Comparison of ENCODE assay signal across 9 cellular contexts in the genomic region with DNA sequence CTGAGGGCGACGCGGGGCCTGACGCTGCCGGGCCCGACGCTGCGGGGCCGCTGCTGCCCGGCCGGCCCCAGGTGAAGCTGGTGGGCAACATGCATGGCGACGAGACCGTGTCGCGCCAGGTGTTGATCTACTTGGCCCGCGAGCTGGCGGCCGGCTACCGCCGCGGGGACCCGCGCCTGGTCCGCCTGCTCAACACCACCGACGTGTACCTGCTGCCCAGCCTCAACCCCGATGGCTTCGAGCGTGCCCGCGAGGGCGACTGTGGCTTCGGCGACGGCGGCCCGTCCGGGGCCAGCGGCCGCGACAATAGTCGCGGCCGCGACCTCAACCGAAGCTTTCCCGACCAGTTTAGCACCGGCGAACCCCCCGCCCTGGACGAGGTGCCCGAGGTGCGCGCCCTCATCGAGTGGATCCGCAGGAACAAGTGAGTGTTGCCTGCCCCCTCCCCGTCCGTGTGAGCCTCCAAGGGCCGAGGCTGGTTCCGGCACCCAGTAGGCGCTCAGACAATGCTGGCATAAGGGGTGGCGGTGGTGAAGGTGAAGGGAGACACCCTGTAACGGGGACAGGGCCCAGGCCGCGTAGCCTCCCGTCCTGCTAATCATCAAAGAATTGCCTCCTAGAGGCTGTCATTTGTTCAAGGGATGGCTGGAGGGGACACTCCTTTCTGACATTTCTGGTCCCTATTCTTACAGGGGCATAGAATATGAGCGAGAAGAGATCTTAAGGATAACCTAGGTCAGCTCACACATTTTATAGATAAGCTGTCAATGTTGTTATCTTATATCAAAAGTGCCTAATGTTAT. TPM values are rescaled to one million over a fixed set of nuclear protein-coding genes. Genes with fewer than 3 reads are reported as not detected.
A peak's percentile ranks its signal among the peaks of the same experiment; 100 is the strongest.
DNase-seq lines count a peak whose midpoint lies in the region; ATAC-seq and TF ChIP-seq lines count a peak whose summit lies in the region.
"Had no signal": no experiment of that assay in that cellular context is flagged by ENCODE, and none has a peak within 500 bp of the region (broad histone marks: within the 10 kb centered on the region; RNA-seq: fewer than 3 reads in every experiment).

No MANE protein-coding gene starts in this region.

- peaks cover 68% of the 10 kb centered on the region for H3K4me1 Mint-ChIP-seq in activated naive CD4-positive, alpha-beta T cell treated with anti-CD3 and anti-CD28 coated beads, Interleukin-2, amount 50 U/mL, for 24 hours

- no peaks in the 10 kb centered on the region for H3K9me3 Mint-ChIP-seq in activated naive CD4-positive, alpha-beta T cell treated with anti-CD3 and anti-CD28 coated beads, Interleukin-2, amount 50 U/mL, for 24 hours

- peak overlapping the region; percentile 96 for H3K4me3 Mint-ChIP-seq in activated naive CD4-positive, alpha-beta T cell treated with anti-CD3 and anti-CD28 coated beads, Interleukin-2, amount 50 U/mL, for 24 hours

- peak overlapping the region; percentile 83 for H3K9ac ChIP-seq in NT2/D1 (ENCODE audit: insufficient read length, low read depth)

- H3K4me1 ChIP-seq in NT2/D1 (ENCODE audit: insufficient read depth, insufficient read length) (peaks cover 5% of the 10 kb centered on the region), cardiac muscle cell (ENCODE audit: low read depth) (peaks cover 39% of the 10 kb centered on the region), psoas muscle (peaks cover 43% of the 10 kb centered on the region)

- WGBS in psoas muscle, 3 donors: 1 to 2% (median 1%) methylated on average over 60 to 69 of the region's 69 CpGs

- peak overlapping the region; percentile 90 for H3K27ac Mint-ChIP-seq in activated naive CD4-positive, alpha-beta T cell treated with anti-CD3 and anti-CD28 coated beads, Interleukin-2, amount 50 U/mL, for 24 hours

- H3K4me3 ChIP-seq in H7 (ENCODE audit: insufficient read depth, low read depth, low read length): peak overlapping the region; percentile 81
- H3K4me3 ChIP-seq in NT2/D1 (ENCODE audit: insufficient read length, low read depth): peak overlapping the region; percentile 74
- peak overlapping the region; percentile 93 for H3K4me3 ChIP-seq in cardiac muscle cell
- H3K4me3 ChIP-seq in psoas muscle: peak overlapping the region; percentile 95

- H3K27me3 ChIP-seq in H7 (ENCODE audit: control insufficient read depth, insufficient read depth, low read length): peaks cover 26% of the 10 kb centered on the region
- H3K27me3 ChIP-seq in NT2/D1 (ENCODE audit: insufficient read depth, insufficient read length): peaks cover 44% of the 10 kb centered on the region
- H3K27me3 ChIP-seq in cardiac muscle cell: no peaks in the 10 kb centered on the region
- H3K27me3 ChIP-seq in psoas muscle (ENCODE audit: insufficient read depth in 3 of 3, low read length in 2 of 3): no peaks in the 10 kb centered on the region

- no peaks in the 10 kb centered on the region for H3K9me3 ChIP-seq in NT2/D1 (ENCODE audit: insufficient read depth, low read length)
- no peaks in the 10 kb centered on the region for H3K9me3 ChIP-seq in cardiac muscle cell (ENCODE audit: low read depth)
- H3K9me3 ChIP-seq in psoas muscle: no peaks in the 10 kb centered on the region

- peaks cover 11% of the 10 kb centered on the region for H3K36me3 Mint-ChIP-seq in activated naive CD4-positive, alpha-beta T cell treated with anti-CD3 and anti-CD28 coated beads, Interleukin-2, amount 50 U/mL, for 24 hours

- ATAC-seq in psoas muscle: peak; percentile 11 to 39 (median 19)

- no peaks in the 10 kb centered on the region for H3K36me3 ChIP-seq in H7 (replicated peaks; ENCODE audit: control insufficient read depth, insufficient read depth, low read length)
- no peaks in the 10 kb centered on the region for H3K36me3 ChIP-seq in NT2/D1 (ENCODE audit: insufficient read depth, insufficient read length, low read length)
- H3K36me3 ChIP-seq in cardiac muscle cell: no peaks in the 10 kb centered on the region
- no peaks in the 10 kb centered on the region for H3K36me3 ChIP-seq in psoas muscle (ENCODE audit: insufficient read depth in 1 of 2, low read depth in 1 of 2)

- TF ChIP-seq CTCF in cardiac muscle cell (IDR thresholded peaks at IDR 0.05; ENCODE audit: low read depth, low read length): no peak
- TF ChIP-seq CTCF in psoas muscle (IDR thresholded peaks at IDR 0.05): no peak

- intact Hi-C loops in psoas muscle (cut with DNase I): no loop called here

- H3K27ac ChIP-seq in cardiac muscle cell (peak overlapping the region; percentile 80), psoas muscle (peak overlapping the region; percentile 86)

- H3K27me3 Mint-ChIP-seq in activated naive CD4-positive, alpha-beta T cell treated with anti-CD3 and anti-CD28 coated beads, Interleukin-2, amount 50 U/mL, for 24 hours: no peaks in the 10 kb centered on the region

- DNase-seq in EH (ENCODE audit: low read depth) (peak; percentile 15), H7 (peak; percentile 63), NT2/D1 (ENCODE audit: low read depth, low spot score) (no peak), cardiac muscle cell (ENCODE audit: low read depth in 1 of 2, low spot score in 1 of 2) (peak in 1 of 2 donors; percentile 39), psoas muscle (peak; percentile 23 to 57), H4 (ENCODE audit: low spot score) (no peak), SHP77 treated with DMSO at 0.1 percent for 48 hours (lab: John Stamatoyannopoulos, UW) (no peak)

RNA-seq across cellular contexts. Expression of a gene that starts 0.8 kb away (rescaled TPM):
- total RNA-seq in H7 (2014; rRNA removed; shearing (Covaris generic)): 25.9 and 49.0 TPM in 2 replicates
- total RNA-seq in cardiac muscle cell (47.4 and 47.6 TPM in 2 replicates), psoas muscle (10 to 100 TPM; 18.6 to 29.3 (median 23.1) TPM)
- polyA plus RNA-seq in cardiac muscle cell (19.5 and 30.5 TPM in 2 replicates), psoas muscle (10 to 100 TPM in 1 of 3 donors, 1 to 10 TPM in 2; 5.6 to 12.5 (median 7.7) TPM)
- total RNA-seq in H4 (2014; rRNA removed; shearing (Covaris generic)): 37.9 and 40.8 TPM in 2 replicates

RNA-seq across cellular contexts. Expression of a gene that starts 45.6 kb away (rescaled TPM):
- total RNA-seq in H7 (2014; rRNA removed; shearing (Covaris generic)): not detected in 2 replicates
- total RNA-seq in cardiac muscle cell: not detected in 2 replicates
- not detected in 2 replicates for polyA plus RNA-seq in cardiac muscle cell
- total RNA-seq in psoas muscle: not detected
- polyA plus RNA-seq in psoas muscle: not detected
- not detected in 2 replicates for total RNA-seq in H4 (2014; rRNA removed; shearing (Covaris generic))
- total RNA-seq: RPMI7951 had no signal

Comparison
In these comparisons a context has a peak if more than half of its experiments do, and no peak if none do; other contexts are left out.
1. DNase-seq: peak in EH (single experiment), H7 (single experiment) and psoas muscle (2 of 2); none in NT2/D1 (single experiment), H4 (single experiment) and SHP77 treated with DMSO at 0.1 percent for 48 hours (single experiment).
2. Peak in every context shown above with its lines, with median percentiles within 50 percentile points of each other: H3K4me3 ChIP-seq.